ENCODE assay signal across 18 cellular contexts in genomic region chr7:2904202-2904601, GRCh38.
DNase-seq lines count a peak whose midpoint lies in the region; ATAC-seq, FAIRE-seq and TF ChIP-seq lines count a peak whose summit lies in the region.
"Had no signal": no experiment of that assay in that cellular context is flagged by ENCODE, and none has a peak within 500 bp of the region (broad histone marks: within the 10 kb centered on the region; RNA-seq: fewer than 3 reads in every experiment).

No MANE protein-coding gene starts in this region.

- H2AFZ ChIP-seq in K562 (ENCODE audit: low read depth, low read length) (peak overlapping the region; percentile 62; the same call in 1 of the 2 replicates), neuron (ENCODE audit: low read depth, low read length) (peak overlapping the region; percentile 37)

- CTCF ChIA-PET in activated CD4-positive, alpha-beta T cell treated with anti-CD3 and anti-CD28 coated beads, Interleukin-2, amount 10 ng/mL, durations not matched to agents 7 days and 5 days (lab: Charles Lee), result interaction anchor here (0.6 to 4.0 kb wide), 4 partner anchors 10 to 215 kb away, joined by 3 to 18 read pairs (median 3); no protein-coding TSS in a partner anchor
- CTCF ChIA-PET in K562 (lab: Yijun Ruan, JAX; ENCODE audit: low intra/inter-chr PET ratio), result no interaction called here

- H4K20me1 ChIP-seq in K562 (replicated peaks; ENCODE audit: control insufficient read depth, insufficient read depth, low read length), result 0 out of 2 replicates have a peak, but pooled peaks cover 9% of the 10 kb centered on the region

- ATAC-seq in K562 (peak; percentile 36; the same call in 1 of the 3 replicates), GM18517 (IDR thresholded peaks at IDR 0.05; ENCODE audit: unreplicated experiment) (no peak)
- ATAC-seq: lower lobe of right lung had no signal

- H3K9me1 ChIP-seq in K562 (ENCODE audit: control insufficient read depth, insufficient read depth, low read length), result no peaks in the 10 kb centered on the region

- H3K4me3 Mint-ChIP-seq in activated CD4-positive, alpha-beta T cell treated with anti-CD3 and anti-CD28 coated beads, Interleukin-2, amount 10 ng/mL, durations not matched to agents 7 days and 5 days, result no peak overlapping the region

- H3K27ac Mint-ChIP-seq in activated CD4-positive, alpha-beta T cell treated with anti-CD3 and anti-CD28 coated beads, Interleukin-2, amount 10 ng/mL, durations not matched to agents 7 days and 5 days, result peak overlapping the region; percentile 25

- no peak for FAIRE-seq in K562 (lab: Jason Lieb, UNC)
- FAIRE-seq: A549, H54 had no signal

- TF ChIP-seq RAD21 in K562 (CRISPR knock-in tag; conservative IDR thresholded peaks at IDR 0.05 in 1 of 2, IDR thresholded peaks at IDR 0.05 in 1 of 2), result no peak

- no peaks in the 10 kb centered on the region for H3K9me3 ChIP-seq in K562 (replicated peaks; ENCODE audit: control insufficient read depth, insufficient read depth, low read depth, low read length)
- H3K9me3 ChIP-seq in neuron (ENCODE audit: low read length), result peaks cover 2% of the 10 kb centered on the region
- H3K9me3 ChIP-seq in transverse colon, result no peaks in the 10 kb centered on the region
- H3K9me3 ChIP-seq: A549, ascending aorta, lower lobe of right lung, MG63, tibial artery had no signal

- TF ChIP-seq EP300 in K562 (IDR thresholded peaks at IDR 0.05; ENCODE audit: low read length) (no peak), transverse colon (IDR thresholded peaks at IDR 0.05; ENCODE audit: low read depth) (no peak)

- H3K36me3 ChIP-seq in K562 (ENCODE audit: control insufficient read depth, insufficient read depth, low read length) (no peaks in the 10 kb centered on the region), neuron (ENCODE audit: insufficient read depth, low read length) (no peaks in the 10 kb centered on the region), transverse colon (no peaks in the 10 kb centered on the region)
- H3K36me3 ChIP-seq: ascending aorta, lower lobe of right lung, MG63, tibial artery had no signal

- DNase-seq in activated CD4-positive, alpha-beta T cell treated with anti-CD3 and anti-CD28 coated beads, Interleukin-2, amount 10 ng/mL, durations not matched to agents 7 days and 5 days, result no peak
- DNase-seq in activated CD4-positive, alpha-beta T cell treated with anti-CD3 and anti-CD28 coated beads for 4 hours, result no peak
- DNase-seq in Caki2 (ENCODE audit: low read depth), result peak; percentile 36
- no peak for DNase-seq in K562 (ENCODE audit: extremely low read depth in 1 of 4, low spot score in 3 of 4)
- DNase-seq in globus pallidus (ENCODE audit: low spot score), result no peak
- no peak for DNase-seq in transverse colon
- DNase-seq: activated CD4-positive, alpha-beta T cell treated with anti-CD3 and anti-CD28 coated beads, Interleukin-2, amount 50 U/mL, for 4 hours; lower lobe of right lung; MG63; NCI-H187; stimulated activated CD4-positive, alpha-beta T cell treated with anti-CD3 and anti-CD28 coated beads, Interleukin-12 subunit alpha, Interleukin-12 subunit beta, amount 100 ng/mL, for 4 hours; tibial artery had no signal

- no peak for TF ChIP-seq POLR2A in K562 (conservative IDR thresholded peaks at IDR 0.05)
- TF ChIP-seq POLR2A in transverse colon (IDR thresholded peaks at IDR 0.05), result no peak

- intact Hi-C loops in K562 (cut with micrococcal nuclease), result no loop called here
- intact Hi-C loops in transverse colon (cut with DNase I; ENCODE audit: low total_unique reads), result no loop called here

- H3K27me3 Mint-ChIP-seq in activated CD4-positive, alpha-beta T cell treated with anti-CD3 and anti-CD28 coated beads, Interleukin-2, amount 10 ng/mL, durations not matched to agents 7 days and 5 days, result no peaks in the 10 kb centered on the region

- peaks cover 54% of the 10 kb centered on the region for H3K36me3 Mint-ChIP-seq in activated CD4-positive, alpha-beta T cell treated with anti-CD3 and anti-CD28 coated beads, Interleukin-2, amount 10 ng/mL, durations not matched to agents 7 days and 5 days (ENCODE audit: low read depth)

- no peak overlapping the region for H3K9ac ChIP-seq in K562 (ENCODE audit: insufficient read depth in 1 of 2, low read depth in 2 of 2, low read length in 2 of 2)

- TF ChIP-seq CTCF in K562 (IDR thresholded peaks at IDR 0.05 in 2 of 3, conservative IDR thresholded peaks at IDR 0.05 in 1 of 3; ENCODE audit: insufficient read depth in 2 of 3, low read depth in 1 of 3, low read length in 3 of 3) (no peak), transverse colon (IDR thresholded peaks at IDR 0.05) (no peak)

- H3K27me3 ChIP-seq in K562 (ENCODE audit: control insufficient read depth in 2 of 2, insufficient read depth in 2 of 2, low read length in 2 of 2) (peaks cover 0 to 7% of the 10 kb centered on the region in 2 experiments; a peak in 2 of 5 replicates), neuron (ENCODE audit: insufficient read depth, low read length) (no peaks in the 10 kb centered on the region), transverse colon (no peaks in the 10 kb centered on the region)
- H3K27me3 ChIP-seq: ascending aorta, MG63 had no signal

- 19% methylated on average over 16 of the region's 16 CpGs for WGBS in K562 (ENCODE audit: insufficient coverage, low coverage, missing lambda C conversion rate)
- whole genome bisulfite sequencing in transverse colon (ENCODE audit: low coverage in 1 of 2), 2 donors, result 81 to 82% methylated on average over 8 to 16 of the region's 16 CpGs

- POLR2A ChIA-PET in activated CD4-positive, alpha-beta T cell treated with anti-CD3 and anti-CD28 coated beads, Interleukin-2, amount 10 ng/mL, durations not matched to agents 7 days and 5 days (lab: Charles Lee), result interaction anchor here (0.6 kb wide), 1 partner anchor 497 kb away, joined by 3 read pairs; no protein-coding TSS in a partner anchor
- POLR2A ChIA-PET in K562 (lab: Yijun Ruan, JAX), result interaction anchor here (0.6 to 2.0 kb wide), 2 partner anchors 11 to 48 kb away, joined by 3 to 7 read pairs; no protein-coding TSS in a partner anchor

- no peak overlapping the region for H3K4me3 ChIP-seq in K562
- no peak overlapping the region for H3K4me3 ChIP-seq in neuron (ENCODE audit: low read length)
- no peak overlapping the region for H3K4me3 ChIP-seq in transverse colon
- H3K4me3 ChIP-seq: A549, ascending aorta, lower lobe of right lung, MG63, tibial artery had no signal

- no TSS peak for BruUV-seq in K562 (replicated peaks; lab: Mats Ljungman, UMichigan)

- H3K9me3 Mint-ChIP-seq in activated CD4-positive, alpha-beta T cell treated with anti-CD3 and anti-CD28 coated beads, Interleukin-2, amount 10 ng/mL, durations not matched to agents 7 days and 5 days, result no peaks in the 10 kb centered on the region

- in situ Hi-C loops in Caki2 (cut with HindIII; ENCODE audit: low pct_unique_long_range_greater_than_20kb, low sequenced_read_pairs) (no loop called here), K562 (cut with MboI) (no loop called here), transverse colon (cut with MboI; ENCODE audit: low pct_ligation_motif_present in 1 of 4, low pct_unique_long_range_greater_than_20kb in 1 of 4, low sequenced_read_pairs in 3 of 4) (no loop called here)

- H3K4me1 ChIP-seq in K562 (replicated peaks in 1 of 2; ENCODE audit: control insufficient read depth in 2 of 2, insufficient read depth in 2 of 2, low read length in 2 of 2), result peaks cover 4 to 5% of the 10 kb centered on the region in 2 experiments; a peak in 2 of 5 replicates
- H3K4me1 ChIP-seq in neuron (ENCODE audit: insufficient read depth, low read length), result no peaks in the 10 kb centered on the region
- no peaks in the 10 kb centered on the region for H3K4me1 ChIP-seq in transverse colon
- H3K4me1 ChIP-seq: A549, ascending aorta, lower lobe of right lung, tibial artery had no signal

- H3K79me2 ChIP-seq in K562 (ENCODE audit: control insufficient read depth, insufficient read depth, low read length), result no peaks in the 10 kb centered on the region

- no peak overlapping the region for H3K4me2 ChIP-seq in K562 (ENCODE audit: insufficient read depth, low read length)
- H3K4me2 ChIP-seq: A549 had no signal

- H3K4me1 Mint-ChIP-seq in activated CD4-positive, alpha-beta T cell treated with anti-CD3 and anti-CD28 coated beads, Interleukin-2, amount 10 ng/mL, durations not matched to agents 7 days and 5 days, result peaks cover 28% of the 10 kb centered on the region

- H3K27ac ChIP-seq in K562 (ENCODE audit: extremely low read depth, low read depth, low read length) (no peak overlapping the region), transverse colon (no peak overlapping the region)
- H3K27ac ChIP-seq: A549, ascending aorta, lower lobe of right lung, RWPE1, tibial artery had no signal

TF ChIP-seq in K562, 482 proteins besides CTCF, POLR2A, EP300 and RAD21 (continues in another document):
- no peak for TF ChIP-seq SAFB (IDR thresholded peaks at IDR 0.05; ENCODE audit: borderline replicate concordance, low read depth, low read length)
- no peak for TF ChIP-seq NR2C2 (CRISPR knock-in tag; IDR thresholded peaks at IDR 0.05)
- 0 out of 2 replicates have a peak, but pooled peaks have one; percentile 11 for TF ChIP-seq NR2C2 (tag; IDR thresholded peaks at IDR 0.05)
- TF ChIP-seq MBD1 (CRISPR knock-in tag; IDR thresholded peaks at IDR 0.05), result 0 out of 2 replicates have a peak, but pooled peaks have one; percentile 8
- TF ChIP-seq GABPA (tag; conservative IDR thresholded peaks at IDR 0.05; ENCODE audit: low read depth), result 0 out of 2 replicates have a peak, but pooled peaks have one; percentile 18
- peak; percentile 70 for TF ChIP-seq PKNOX1 (IDR thresholded peaks at IDR 0.05)
